2 cellular contexts compared by ENCODE assay signal in genomic region chr7:131935180-131935579, GRCh38.
TF ChIP-seq lines count a peak whose summit lies in the region.

No MANE protein-coding gene starts in this region.

TF ChIP-seq in A549, 52 proteins besides CTCF, POLR2A, EP300 and RAD21 (continued from another document):
- no peak for TF ChIP-seq PBX3 (IDR thresholded peaks at IDR 0.05)
- no peak for TF ChIP-seq GATA3 (IDR thresholded peaks at IDR 0.05; ENCODE audit: borderline replicate concordance)
- TF ChIP-seq USF2 (IDR thresholded peaks at IDR 0.05) = no peak

TF ChIP-seq in GM23338, 12 proteins besides CTCF, POLR2A, EP300 and RAD21 (continued from another document):
- TF ChIP-seq ZNF462 (CRISPR knock-in tag; IDR thresholded peaks at IDR 0.05) = no peak
TF ChIP-seq in GM23338: peak in this region for 0.
